In the genomic region with DNA sequence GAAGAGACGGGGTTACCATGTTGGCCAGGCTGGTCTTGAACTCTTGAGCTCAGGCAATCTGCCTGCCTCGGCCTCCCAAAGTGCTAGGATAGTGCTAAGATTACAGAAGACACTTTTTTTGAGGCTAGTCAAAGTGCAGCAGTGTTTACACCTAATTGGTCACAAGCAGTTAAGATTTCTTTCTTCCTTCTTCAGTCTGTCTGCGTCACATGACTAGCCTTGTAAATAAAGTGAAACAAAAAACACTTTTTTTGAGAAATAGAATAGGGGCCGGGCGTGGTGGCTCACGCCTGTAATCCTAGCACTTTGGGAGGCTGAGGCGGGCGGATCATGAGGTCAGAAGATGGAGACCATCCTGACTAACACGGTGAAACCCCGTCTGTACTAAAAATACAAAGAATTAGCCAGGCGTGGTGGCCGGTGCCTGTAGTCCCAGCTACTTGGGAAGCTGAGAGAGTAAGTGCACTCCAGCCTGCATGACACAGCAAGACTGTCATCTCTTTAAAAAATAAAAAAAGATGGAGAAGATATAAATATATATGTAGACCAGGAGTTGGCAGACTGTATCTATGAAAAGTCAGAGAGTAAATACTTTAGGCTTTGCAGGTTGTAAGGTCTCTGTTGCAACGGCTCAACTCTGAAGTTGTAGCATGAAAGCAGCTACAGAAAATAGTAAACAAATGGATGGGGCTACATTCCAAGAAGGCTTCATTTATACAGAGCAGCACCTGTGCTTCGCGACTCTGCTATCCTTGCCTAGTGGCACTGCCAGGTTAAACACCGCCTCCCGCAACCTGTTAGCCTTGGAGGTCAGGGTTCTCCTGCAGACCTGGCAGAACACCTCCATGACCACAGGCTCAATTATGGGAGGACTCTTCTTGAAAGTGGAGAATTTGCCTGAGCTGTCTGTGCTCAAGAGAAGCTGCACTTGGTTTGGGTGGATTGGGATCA, we compare ENCODE assay signal across 8 cellular contexts. TPM values are rescaled to one million over a fixed set of nuclear protein-coding genes. Genes with fewer than 3 reads are reported as not detected.
DNase-seq lines count a peak whose midpoint lies in the region; ATAC-seq and TF ChIP-seq lines count a peak whose summit lies in the region.

No MANE protein-coding gene starts in this region.

- no peak for TF ChIP-seq CTCF in left ventricle myocardium inferior (IDR thresholded peaks at IDR 0.05; ENCODE audit: borderline replicate concordance)

- no peak overlapping the region for H2AK5ac ChIP-seq in mesenchymal stem cell (ENCODE audit: low read length, severe bottlenecking)

- no peak overlapping the region for H4K8ac ChIP-seq in mesenchymal stem cell (ENCODE audit: low read length)

- H3K4me3 Mint-ChIP-seq in activated naive CD8-positive, alpha-beta T cell: no peak overlapping the region

- no peak overlapping the region for H3K9ac ChIP-seq in mesenchymal stem cell (ENCODE audit: low read length)

- H3K9me3 Mint-ChIP-seq in activated naive CD8-positive, alpha-beta T cell (ENCODE audit: low read depth): no peaks in the 10 kb centered on the region

- no peaks in the 10 kb centered on the region for H3K27me3 Mint-ChIP-seq in activated naive CD8-positive, alpha-beta T cell

- WGBS in mesenchymal stem cell: 92% methylated on average over 17 of the region's 17 CpGs

- no peak overlapping the region for H3K23ac ChIP-seq in mesenchymal stem cell (ENCODE audit: low read length in 2 of 2)

- peaks cover 23% of the 10 kb centered on the region for H3K4me1 Mint-ChIP-seq in activated naive CD8-positive, alpha-beta T cell (ENCODE audit: low read depth)

- no peak overlapping the region for H2AFZ ChIP-seq in mesenchymal stem cell (ENCODE audit: low read depth, low read length)

- H3K4ac ChIP-seq in mesenchymal stem cell (ENCODE audit: low read depth in 1 of 2, low read length in 2 of 2): no peak overlapping the region

- DNase-seq in left ventricle myocardium inferior (no peak), cardiac septum (ENCODE audit: low spot score) (no peak), mesenchymal stem cell (peak; percentile 29), NCI-H1417 treated with DMSO at 0.1 percent for 48 hours (lab: John Stamatoyannopoulos, UW) (no peak), NCI-H82 (lab: John Stamatoyannopoulos, UW) (no peak), NCI-H774 (lab: John Stamatoyannopoulos, UW) (no peak)

- peak overlapping the region; percentile 47 for H3K27ac Mint-ChIP-seq in activated naive CD8-positive, alpha-beta T cell

- H3K27me3 ChIP-seq in left ventricle myocardium inferior (ENCODE audit: low read depth): no peaks in the 10 kb centered on the region
- no peaks in the 10 kb centered on the region for H3K27me3 ChIP-seq in mesenchymal stem cell (ENCODE audit: control insufficient read depth in 1 of 2, insufficient read depth in 1 of 2, low read length in 2 of 2)

- H3K9me3 ChIP-seq in left ventricle myocardium inferior (replicated peaks) (no peaks in the 10 kb centered on the region), mesenchymal stem cell (ENCODE audit: control insufficient read depth, low read length) (no peaks in the 10 kb centered on the region)

- no peak for ATAC-seq in HG03135 (IDR thresholded peaks at IDR 0.05; ENCODE audit: unreplicated experiment)

- H3K4me1 ChIP-seq in left ventricle myocardium inferior (peaks cover 24% of the 10 kb centered on the region), mesenchymal stem cell (ENCODE audit: control insufficient read depth, insufficient read depth, low read depth, low read length) (peaks cover 25% of the 10 kb centered on the region)

- no peak overlapping the region for H3K18ac ChIP-seq in mesenchymal stem cell (ENCODE audit: low read depth in 1 of 2, low read length in 2 of 2)

- H4K91ac ChIP-seq in mesenchymal stem cell (ENCODE audit: low read length): no peak overlapping the region

- intact Hi-C loops in left ventricle myocardium inferior (cut with micrococcal nuclease) (no loop called here), cardiac septum (cut with DNase I) (no loop called here)

- no peak overlapping the region for H2BK120ac ChIP-seq in mesenchymal stem cell (ENCODE audit: low read depth, low read length)

- H3K36me3 Mint-ChIP-seq in activated naive CD8-positive, alpha-beta T cell: no peaks in the 10 kb centered on the region

- H2BK12ac ChIP-seq in mesenchymal stem cell (ENCODE audit: low read length in 2 of 2): no peak overlapping the region

- H3K27ac ChIP-seq in left ventricle myocardium inferior (replicated peaks) (peak overlapping the region; percentile 57), mesenchymal stem cell (ENCODE audit: low read length, poor library complexity, severe bottlenecking) (peak overlapping the region; percentile 19)

- no peak overlapping the region for H2BK15ac ChIP-seq in mesenchymal stem cell (ENCODE audit: low read depth, poor library complexity, severe bottlenecking)

- H2BK5ac ChIP-seq in mesenchymal stem cell (ENCODE audit: low read depth, low read length, poor library complexity, severe bottlenecking): no peak overlapping the region

- H3K4me3 ChIP-seq in left ventricle myocardium inferior (no peak overlapping the region), mesenchymal stem cell (ENCODE audit: insufficient read depth in 1 of 2, low read depth in 1 of 2, low read length in 2 of 2) (no peak overlapping the region)

- peaks cover 31% of the 10 kb centered on the region for H3K79me1 ChIP-seq in mesenchymal stem cell (replicated peaks; ENCODE audit: low read length, poor library complexity, severe bottlenecking)

- no peak overlapping the region for H3K4me2 ChIP-seq in mesenchymal stem cell (ENCODE audit: low read length, poor library complexity, severe bottlenecking)

- no peak overlapping the region for H3K14ac ChIP-seq in mesenchymal stem cell (ENCODE audit: low read length in 2 of 2)

- H3K36me3 ChIP-seq in left ventricle myocardium inferior (peaks cover 22% of the 10 kb centered on the region), mesenchymal stem cell (ENCODE audit: control insufficient read depth in 1 of 2, insufficient read depth in 2 of 2, low read depth in 1 of 2, low read length in 2 of 2) (peaks cover 35 to 39% of the 10 kb centered on the region in 2 experiments)

RNA-seq across cellular contexts. Expression of a gene that starts 55.8 kb away (rescaled TPM):
- 38.6 TPM for total RNA-seq in left ventricle myocardium inferior
- total RNA-seq in cardiac septum: 37.1 TPM
- 23.0 TPM for polyA plus RNA-seq in mesenchymal stem cell (2013, experiment 1 of 2)
- 22.9 TPM for polyA plus RNA-seq in mesenchymal stem cell (2013, experiment 2 of 2)
